In genomic region chr16:1545044-1545736, GRCh38 we compare ENCODE assay signal across 10 cellular contexts. TPM values are rescaled to one million over a fixed set of nuclear protein-coding genes. Genes with fewer than 3 reads are reported as not detected.
DNase-seq lines count a peak whose midpoint lies in the region; ATAC-seq and TF ChIP-seq lines count a peak whose summit lies in the region.
"Had no signal": no experiment of that assay in that cellular context is flagged by ENCODE, and none has a peak within 500 bp of the region (broad histone marks: within the 10 kb centered on the region; RNA-seq: fewer than 3 reads in every experiment).

No MANE protein-coding gene starts in this region.

- no peaks in the 10 kb centered on the region for H3K27me3 ChIP-seq in right lobe of liver
- no peaks in the 10 kb centered on the region for H3K27me3 ChIP-seq in testis

- intact Hi-C loops in right lobe of liver (cut with DNase I) (no loop called here), testis (cut with DNase I; ENCODE audit: low total_unique reads) (no loop called here)

- H3K27ac ChIP-seq in cingulate gyrus (ENCODE audit: low read depth, low read length) = peak overlapping the region; percentile 51
- H3K27ac ChIP-seq in right lobe of liver = peak overlapping the region; percentile 37 to 70 (median 44)
- H3K27ac ChIP-seq in testis = peak overlapping the region; percentile 3 to 84
- H3K27ac ChIP-seq: 22Rv1 had no signal

- DNase-seq in DMS153 (lab: John Stamatoyannopoulos, UW) = peak; percentile 2
- DNase-seq in DMS153 treated with DMSO at 0.1 percent for 48 hours (lab: John Stamatoyannopoulos, UW; ENCODE audit: unreplicated experiment) = no peak
- no peak for DNase-seq in right lobe of liver
- DNase-seq in testis = no peak
- DNase-seq in islet precursor cell = no peak
- no peak for DNase-seq in activated CD8-positive, alpha-beta memory T cell treated with anti-CD3 and anti-CD28 coated beads, Interleukin-2, amount 50 U/mL, for 48 hours
- no peak for DNase-seq in KG1 (lab: John Stamatoyannopoulos, UW)
- DNase-seq: NCI-H2171 had no signal

- H3K9me3 ChIP-seq in right lobe of liver = no peaks in the 10 kb centered on the region
- no peaks in the 10 kb centered on the region for H3K9me3 ChIP-seq in testis

- H3K36me3 ChIP-seq in right lobe of liver (no peaks in the 10 kb centered on the region), testis (ENCODE audit: low read depth, missing control alignments) (no peaks in the 10 kb centered on the region)

- ATAC-seq in right lobe of liver = peak; percentile 29 to 48 (median 30)

- TF ChIP-seq POLR2A in right lobe of liver (IDR thresholded peaks at IDR 0.05) (peak; percentile 25), testis (IDR thresholded peaks at IDR 0.05) (no peak)

- TF ChIP-seq CTCF in right lobe of liver (IDR thresholded peaks at IDR 0.05) (no peak), testis (IDR thresholded peaks at IDR 0.05) (no peak)

- peaks cover 0 to 18% (median 0%) of the 10 kb centered on the region in 4 donors for H3K4me1 ChIP-seq in right lobe of liver
- peaks cover 41% of the 10 kb centered on the region for H3K4me1 ChIP-seq in testis

- 30% methylated on average over 11 of the region's 19 CpGs for WGBS in right lobe of liver (ENCODE audit: insufficient coverage, low coverage, low lambda C conversion rate, missing lambda C conversion rate)
- WGBS in testis, 2 donors = 43 to 56% methylated on average over 19 of the region's 19 CpGs

- no peak overlapping the region for H3K4me3 ChIP-seq in right lobe of liver
- H3K4me3 ChIP-seq in testis = no peak overlapping the region

RNA-seq across cellular contexts. Expression of gene TMEM204, which starts 11.7 kb away (rescaled TPM):
- total RNA-seq in right lobe of liver (10 to 100 TPM in 2 of 6 experiments, 1 to 10 TPM in 4; 4.7 to 18.7 (median 8.9) TPM), testis (10 to 100 TPM; 19.4 to 21.4 TPM)
- 13.7 TPM for polyA plus RNA-seq in testis (ENCODE audit: insufficient read depth, low read depth, low replicate concordance)

RNA-seq across cellular contexts. Expression of gene TELO2, which starts 52.0 kb away (rescaled TPM):
- total RNA-seq in right lobe of liver (10 to 100 TPM in 5 of 6 experiments, 1 to 10 TPM in 1; 9.5 to 31.0 (median 20.8) TPM), testis (10 to 100 TPM; 45.2 to 46.0 TPM)
- polyA plus RNA-seq in testis (ENCODE audit: insufficient read depth, low read depth, low replicate concordance) = 25.7 TPM

RNA-seq across cellular contexts. Expression of gene PTX4, which starts 56.4 kb away (rescaled TPM):
- total RNA-seq in right lobe of liver = not detected
- total RNA-seq in testis = 1 to 10 TPM; 1.7 to 3.4 TPM
- 1.3 TPM for polyA plus RNA-seq in testis (ENCODE audit: insufficient read depth, low read depth, low replicate concordance)
